In genomic region chr1:181105134-181106021, GRCh38 we compare ENCODE assay signal across 8 cellular contexts. TPM values are rescaled to one million over a fixed set of nuclear protein-coding genes. Genes with fewer than 3 reads are reported as not detected.
DNase-seq lines count a peak whose midpoint lies in the region; ATAC-seq and TF ChIP-seq lines count a peak whose summit lies in the region.

No MANE protein-coding gene starts in this region.

- no peaks in the 10 kb centered on the region for H3K36me3 ChIP-seq in kidney epithelial cell (ENCODE audit: control insufficient read depth, insufficient read depth, low read length)

- H3K4me3 ChIP-seq in kidney epithelial cell (ENCODE audit: low read depth, low read length), result peak overlapping the region; percentile 66

- no peaks in the 10 kb centered on the region for H3K27me3 ChIP-seq in kidney epithelial cell (ENCODE audit: control insufficient read depth, insufficient read depth, low read length)

- DNase-seq in AG08395 (ENCODE audit: low spot score) (peak; percentile 95), NCI-H345 (lab: John Stamatoyannopoulos, UW) (peak; percentile 94), cerebellar nuclear complex (lab: John Stamatoyannopoulos, UW) (peak; percentile 38 to 70), kidney epithelial cell (ENCODE audit: low read depth) (no peak)
- DNase-seq in activated CD4-positive, CD25-positive, alpha-beta regulatory T cell treated with anti-CD3 and anti-CD28 coated beads, Interleukin-2, amount 50 U/mL, for 72 hours, result peak; percentile 90
- peak; percentile 96 for DNase-seq in stimulated activated CD4-positive, alpha-beta T cell treated with anti-CD3 and anti-CD28 coated beads, Interleukin-15, amount 100 ng/mL, for 24 hours

- ATAC-seq in GM19023 (IDR thresholded peaks at IDR 0.05; ENCODE audit: unreplicated experiment) (peak; percentile 83), HG03175 (IDR thresholded peaks at IDR 0.05; ENCODE audit: unreplicated experiment) (peak; percentile 77)

- TF ChIP-seq CTCF in kidney epithelial cell (IDR thresholded peaks at IDR 0.05; ENCODE audit: insufficient read depth, low read length, poor library complexity, severe bottlenecking), result no peak

RNA-seq across cellular contexts. Expression of gene IER5, which starts 16.9 kb away (rescaled TPM):
- total RNA-seq in kidney epithelial cell, result 21.9 and 22.0 TPM in 2 replicates
